In the genomic region with DNA sequence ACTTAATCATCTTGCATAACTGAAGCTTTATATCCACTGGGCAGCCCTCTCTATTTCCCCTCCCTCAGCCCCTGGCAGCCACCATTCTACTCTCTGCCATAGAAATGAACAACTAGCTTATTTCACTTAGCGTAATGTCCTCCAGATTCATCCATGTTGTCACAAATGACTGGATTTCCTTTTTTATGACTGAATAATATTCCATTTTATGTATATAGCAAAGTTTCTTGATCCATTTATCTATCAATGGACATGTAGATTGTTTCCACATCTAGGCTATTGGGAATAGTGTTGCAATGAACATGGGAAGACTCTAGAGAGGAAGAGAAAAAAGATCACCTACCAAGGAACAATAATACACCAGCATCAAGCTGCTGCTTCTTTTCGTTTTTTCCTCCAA, we compare ENCODE assay signal across 10 cellular contexts.
"Had no signal": no experiment of that assay in that cellular context is flagged by ENCODE, and none has a peak within 500 bp of the region (broad histone marks: within the 10 kb centered on the region; RNA-seq: fewer than 3 reads in every experiment).

No MANE protein-coding gene starts in this region.

- H3K27ac Mint-ChIP-seq: H9, HFFc6 had no signal

- H3K4me3 ChIP-seq: GM23248, HAP-1 had no signal

- H3K9me3 Mint-ChIP-seq: HFFc6 had no signal

- ATAC-seq: HCT116 had no signal

- H3K9me3 ChIP-seq: HAP-1 had no signal

- H2AFZ ChIP-seq: GM23248 had no signal

- H3K4me1 ChIP-seq: HAP-1 had no signal

- H3K4me3 Mint-ChIP-seq: H9, HFFc6 had no signal

- DNase-seq: GM23248, GOT3, H7, H9, HCEC 1CT, HFFc6 had no signal

- H3K36me3 ChIP-seq: HAP-1 had no signal

- FAIRE-seq: H1, H54 had no signal

- H3K9ac ChIP-seq: GM23248 had no signal

- H3K27ac ChIP-seq: GM23248 had no signal
